In genomic region chr4:6567218-6567617, GRCh38 we compare ENCODE assay signal across 31 cellular contexts.
"Had no signal": no experiment of that assay in that cellular context is flagged by ENCODE, and none has a peak within 500 bp of the region (broad histone marks: within the 10 kb centered on the region; RNA-seq: fewer than 3 reads in every experiment).

No MANE protein-coding gene starts in this region.

- FAIRE-seq: endometrium, kidney had no signal

- H3K9me3 ChIP-seq: colonic mucosa, esophagus squamous epithelium, gastrocnemius medialis, left lung, lower lobe of right lung, mucosa of descending colon had no signal

- H3K4me3 Mint-ChIP-seq: dendritic cell treated with granulocyte-macrophage colony-stimulating factor and Interleukin-4, amounts not matched to agents 40 ng/mL and 50 ng/mL, for 4 days; effector memory CD8-positive, alpha-beta T cell; endodermal cell; mesothelial cell of epicardium; naive B cell; naive thymus-derived CD8-positive, alpha-beta T cell had no signal

- H3K36me3 Mint-ChIP-seq: immature natural killer cell, mesothelial cell of epicardium had no signal

- H3K4me2 ChIP-seq: hepatocyte had no signal

- H3K27ac Mint-ChIP-seq: dendritic cell treated with granulocyte-macrophage colony-stimulating factor and Interleukin-4, amounts not matched to agents 40 ng/mL and 50 ng/mL, for 4 days; effector memory CD8-positive, alpha-beta T cell; endodermal cell; immature natural killer cell; mesothelial cell of epicardium; naive B cell had no signal

- H3K36me3 ChIP-seq: colonic mucosa, esophagus squamous epithelium, gastrocnemius medialis, left lung, lower lobe of right lung had no signal

- H3K79me2 ChIP-seq: hepatocyte had no signal

- H3K4me1 Mint-ChIP-seq: mesothelial cell of epicardium had no signal

- ATAC-seq: effector memory CD8-positive, alpha-beta T cell; esophagus mucosa; gastrocnemius medialis; left colon; left lung; left ventricle myocardium superior; lower lobe of right lung; mucosa of descending colon; naive thymus-derived CD8-positive, alpha-beta T cell had no signal

- H3K27ac ChIP-seq: colonic mucosa, epithelial cell of prostate, esophagus squamous epithelium, gastrocnemius medialis, hepatocyte, left lung, lower lobe of right lung had no signal

- H3K4me3 ChIP-seq: colonic mucosa, esophagus squamous epithelium, gastrocnemius medialis, hepatocyte, left lung, lower lobe of right lung, mucosa of descending colon had no signal

- DNase-seq: colonic mucosa; cortex of kidney; effector CD8-positive, alpha-beta T cell; effector memory CD8-positive, alpha-beta T cell; endodermal cell; erythroblast; esophagus squamous epithelium; foreskin fibroblast; foreskin melanocyte; gastrocnemius medialis; glutamatergic neuron; head of caudate nucleus; hypothalamus; immature natural killer cell; islet precursor cell; kidney; kidney glomerular epithelial cell; left colon; left lung; left ventricle myocardium superior; lower lobe of right lung; mesenchymal stem cell; mucosa of descending colon; naive B cell; naive thymus-derived CD8-positive, alpha-beta T cell had no signal

- H3K4me1 ChIP-seq: colonic mucosa had no signal

- H3K9me3 Mint-ChIP-seq: effector memory CD8-positive, alpha-beta T cell; endodermal cell; immature natural killer cell had no signal

- H2AFZ ChIP-seq: hepatocyte had no signal
